In genomic region chr2:196718796-196719564, GRCh38 we compare ENCODE assay signal across 8 cellular contexts.
DNase-seq lines count a peak whose midpoint lies in the region; ATAC-seq, FAIRE-seq and TF ChIP-seq lines count a peak whose summit lies in the region.

No MANE protein-coding gene starts in this region.

- H4K91ac ChIP-seq in trophoblast cell (ENCODE audit: low read depth, low read length): no peak overlapping the region

- H3K79me2 ChIP-seq in trophoblast cell (ENCODE audit: control insufficient read depth, insufficient read depth, low read length, poor library complexity): no peaks in the 10 kb centered on the region

- H2BK120ac ChIP-seq in trophoblast cell (ENCODE audit: insufficient read depth, low read length, poor library complexity): no peak overlapping the region

- H3K79me1 ChIP-seq in trophoblast cell (ENCODE audit: low read length): no peaks in the 10 kb centered on the region

- no peaks in the 10 kb centered on the region for H3K27me3 ChIP-seq in trophoblast cell (ENCODE audit: insufficient read depth, low read length)

- H3K27ac ChIP-seq in trophoblast cell (ENCODE audit: low read depth, low read length): no peak overlapping the region

- H3K4ac ChIP-seq in trophoblast cell (ENCODE audit: low read depth, low read length): no peak overlapping the region

- ATAC-seq in HG02852 (IDR thresholded peaks at IDR 0.05; ENCODE audit: unreplicated experiment): no peak

- DNase-seq in AG08395 (ENCODE audit: low spot score) (peak; percentile 83), H54 (ENCODE audit: insufficient read length, low spot score) (peak; percentile 37), SHP77 treated with DMSO at 0.1 percent for 48 hours (lab: John Stamatoyannopoulos, UW) (peak; percentile 24), iPS-NIHi11 (ENCODE audit: low spot score) (peak; percentile 53), NCI-H187 (lab: John Stamatoyannopoulos, UW) (no peak), trophoblast cell (no peak)
- DNase-seq in activated CD4-positive, CD25-positive, alpha-beta regulatory T cell treated with anti-CD3 and anti-CD28 coated beads, Interleukin-2, amount 50 U/mL, for 72 hours: no peak

- H2BK5ac ChIP-seq in trophoblast cell (ENCODE audit: low read depth, low read length, poor library complexity): no peak overlapping the region

- H4K8ac ChIP-seq in trophoblast cell (ENCODE audit: low read depth, low read length): no peak overlapping the region

- no peak overlapping the region for H2AFZ ChIP-seq in trophoblast cell (ENCODE audit: insufficient read depth, low read length, poor library complexity)

- peak; percentile 86 for FAIRE-seq in H54 (lab: Jason Lieb, UNC)

- no peak overlapping the region for H3K23ac ChIP-seq in trophoblast cell (ENCODE audit: low read length)

- H3K36me3 ChIP-seq in trophoblast cell (ENCODE audit: control insufficient read depth in 1 of 2, insufficient read depth in 2 of 2, low read length in 2 of 2): no peaks in the 10 kb centered on the region

- H3K9me3 ChIP-seq in trophoblast cell (ENCODE audit: insufficient read depth, low read depth, low read length): no peaks in the 10 kb centered on the region

- no peak overlapping the region for H3K18ac ChIP-seq in trophoblast cell (ENCODE audit: low read length)

- H3K4me3 ChIP-seq in trophoblast cell (ENCODE audit: low read depth, low read length): no peak overlapping the region

- H4K12ac ChIP-seq in trophoblast cell (ENCODE audit: low read depth, low read length): no peak overlapping the region

- H3K14ac ChIP-seq in trophoblast cell (ENCODE audit: low read length): no peak overlapping the region

- no peaks in the 10 kb centered on the region for H3K4me1 ChIP-seq in trophoblast cell (ENCODE audit: control insufficient read depth in 1 of 2, insufficient read depth in 2 of 2, low read length in 2 of 2)

- no peak overlapping the region for H2AK5ac ChIP-seq in trophoblast cell (ENCODE audit: low read length)

- no peak overlapping the region for H3K9ac ChIP-seq in trophoblast cell (ENCODE audit: low read length)

- TF ChIP-seq POLR2A in H54 (IDR thresholded peaks at IDR 0.05; ENCODE audit: low read depth, low read length): no peak

- no peak overlapping the region for H2BK12ac ChIP-seq in trophoblast cell (ENCODE audit: low read length)

- H3K4me2 ChIP-seq in trophoblast cell (ENCODE audit: low read length): no peak overlapping the region

- no CpG with 5 or more reads among the region's 5 CpGs for WGBS in trophoblast cell (ENCODE audit: extremely low coverage, insufficient coverage, insufficient read length)

Comparison
In these comparisons a context has a peak if more than half of its experiments do, and no peak if none do; other contexts are left out.
1. DNase-seq: peak in AG08395 (single experiment), H54 (single experiment), SHP77 treated with DMSO at 0.1 percent for 48 hours (single experiment) and iPS-NIHi11 (single experiment); none in NCI-H187 (0 of 2), trophoblast cell (0 of 2) and activated CD4-positive, CD25-positive, alpha-beta regulatory T cell treated with anti-CD3 and anti-CD28 coated beads, Interleukin-2, amount 50 U/mL, for 72 hours (single experiment).